Comparison of ENCODE assay signal across 17 cellular contexts in the genomic region with DNA sequence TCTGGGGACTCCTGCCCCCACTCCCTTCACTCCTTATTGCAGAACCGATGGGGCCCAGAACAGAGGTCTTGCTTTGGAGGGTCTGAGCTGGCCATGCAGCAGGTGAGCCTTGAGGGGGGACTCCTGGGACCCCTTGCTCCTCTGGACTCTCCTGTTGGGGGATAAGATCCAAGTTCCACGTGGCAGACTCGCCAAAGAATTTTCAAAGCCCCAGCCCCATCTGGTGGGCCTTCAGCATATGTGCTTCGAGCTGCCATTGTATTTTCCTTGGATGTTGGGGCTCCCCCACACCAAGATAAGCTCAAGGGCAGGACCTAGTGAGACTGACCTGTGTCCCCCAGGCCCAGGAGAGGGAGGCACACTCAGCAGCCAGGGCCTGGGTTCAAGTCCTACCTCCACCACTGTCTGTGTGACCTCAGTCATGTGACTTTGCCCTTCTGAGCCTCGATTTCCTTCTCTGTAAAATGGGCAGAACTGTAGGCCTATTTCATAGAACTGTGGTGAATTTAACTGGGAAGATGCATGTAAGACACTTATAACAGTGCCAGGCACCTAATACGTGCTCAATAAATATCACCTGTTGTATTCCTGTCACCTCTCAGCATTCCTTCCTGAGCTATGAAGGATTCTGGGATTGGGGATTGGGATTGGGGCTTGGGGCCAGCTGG.
A peak's percentile ranks its signal among the peaks of the same experiment; 100 is the strongest.
DNase-seq lines count a peak whose midpoint lies in the region; ATAC-seq and TF ChIP-seq lines count a peak whose summit lies in the region.
"Had no signal": no experiment of that assay in that cellular context is flagged by ENCODE, and none has a peak within 500 bp of the region (broad histone marks: within the 10 kb centered on the region; RNA-seq: fewer than 3 reads in every experiment).

No MANE protein-coding gene starts in this region.

- H3K27ac ChIP-seq in WERI-Rb-1: no peak overlapping the region
- H3K27ac ChIP-seq: 22Rv1, Peyer's patch had no signal

- ATAC-seq in GM21515 (IDR thresholded peaks at IDR 0.05; ENCODE audit: unreplicated experiment): no peak
- ATAC-seq: SK-N-SH treated with all-trans-retinoic acid at 6 μM for 48 hours had no signal

- H3K36me3 ChIP-seq in WERI-Rb-1: no peaks in the 10 kb centered on the region
- H3K36me3 ChIP-seq: HAP-1, Peyer's patch had no signal

- 0 out of 2 replicates have a peak, but pooled peaks have one; percentile 31 for TF ChIP-seq CTCF in WERI-Rb-1 (IDR thresholded peaks at IDR 0.05; ENCODE audit: low read depth, low read length)

- no peak overlapping the region for H3K4me3 ChIP-seq in WERI-Rb-1 (ENCODE audit: low read depth, low read length)
- H3K4me3 ChIP-seq: HAP-1, Peyer's patch had no signal

- no peaks in the 10 kb centered on the region for H3K27me3 ChIP-seq in WERI-Rb-1 (ENCODE audit: insufficient read depth, low read depth, severe bottlenecking)
- H3K27me3 ChIP-seq: Peyer's patch had no signal

- no peaks in the 10 kb centered on the region for H3K9me3 ChIP-seq in WERI-Rb-1 (ENCODE audit: severe bottlenecking)
- H3K9me3 ChIP-seq: HAP-1, Peyer's patch had no signal

- DNase-seq in DMS 273 (lab: John Stamatoyannopoulos, UW; ENCODE audit: unreplicated experiment) (peak; percentile 22), DMS 273 treated with DMSO at 0.1 percent for 48 hours (lab: John Stamatoyannopoulos, UW) (no peak), WERI-Rb-1 (no peak), left kidney (ENCODE audit: low read depth, low spot score) (peak; percentile 54), DMS53 treated with DMSO at 0.1 percent for 48 hours (lab: John Stamatoyannopoulos, UW; ENCODE audit: unreplicated experiment) (no peak), NCI-H2029 (lab: John Stamatoyannopoulos, UW) (no peak), NCI-H146 (lab: John Stamatoyannopoulos, UW) (no peak)
- DNase-seq: C1 segment of cervical spinal cord, KBM-7, NCI-H1436, NCI-H510A treated with DMSO at 0.1 percent for 48 hours, Peyer's patch, Right ventricle myocardium superior had no signal

Comparison
In these comparisons a context has a peak if more than half of its experiments do, and no peak if none do; other contexts are left out.
1. DNase-seq: peak in DMS 273 (single experiment) and left kidney (single experiment); none in DMS 273 treated with DMSO at 0.1 percent for 48 hours (single experiment), WERI-Rb-1 (single experiment), DMS53 treated with DMSO at 0.1 percent for 48 hours (single experiment), NCI-H2029 (single experiment) and NCI-H146 (single experiment).